In the genomic region with DNA sequence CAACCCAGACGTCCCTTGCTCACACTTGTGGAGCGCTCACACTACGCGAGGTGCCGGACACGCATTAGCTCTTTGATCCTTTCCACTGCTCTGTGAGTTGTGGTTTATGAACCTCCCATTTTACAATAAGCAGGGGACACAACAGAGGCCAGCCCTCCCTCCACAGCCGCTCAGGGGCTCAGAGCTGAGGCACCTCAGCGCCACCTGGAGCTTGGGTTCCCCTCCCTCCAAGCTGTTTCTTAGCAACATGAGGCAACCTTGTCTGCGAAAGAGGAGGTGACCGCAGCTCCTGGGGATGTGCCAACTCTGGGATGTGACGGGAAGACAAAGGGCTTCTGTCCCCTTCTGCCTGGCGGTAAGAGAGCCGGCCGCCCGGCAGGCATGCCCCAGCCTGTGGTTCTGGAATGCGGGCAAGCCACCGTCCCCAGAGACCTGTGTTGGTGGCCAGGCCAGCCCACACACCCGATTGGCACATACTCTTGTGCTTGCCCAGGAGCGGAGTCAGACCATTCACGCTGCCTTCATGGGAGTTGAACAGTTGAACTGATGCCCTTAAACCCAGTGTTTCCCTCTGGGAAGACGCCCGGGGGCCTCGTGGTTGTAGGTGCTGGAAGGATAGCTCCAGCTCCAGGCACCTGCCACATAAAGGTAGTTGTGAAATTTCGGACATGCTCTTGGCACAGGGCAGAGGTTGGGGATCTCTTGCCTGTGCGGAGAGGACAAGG, we compare ENCODE assay signal across 8 cellular contexts. TPM values are rescaled to one million over a fixed set of nuclear protein-coding genes. Genes with fewer than 3 reads are reported as not detected.
DNase-seq lines count a peak whose midpoint lies in the region; ATAC-seq and TF ChIP-seq lines count a peak whose summit lies in the region.

No MANE protein-coding gene starts in this region.

- BruUV-seq in Panc1 (replicated peaks; lab: Mats Ljungman, UMichigan) (no TSS peak), MCF 10A (replicated peaks; lab: Mats Ljungman, UMichigan) (no TSS peak)

- H3K27me3 Mint-ChIP-seq in MCF 10A (ENCODE audit: insufficient read depth, unreplicated experiment): no peaks in the 10 kb centered on the region

- no peak overlapping the region for H3K4me3 Mint-ChIP-seq in MCF 10A (ENCODE audit: unreplicated experiment)

- peak; percentile 35; the same call in 1 of the 2 replicates for ATAC-seq in Panc1
- ATAC-seq in left lung: peak; percentile 35
- ATAC-seq in aorta (ENCODE audit: low FRiP score): no peak
- ATAC-seq in HG02798 (IDR thresholded peaks at IDR 0.05; ENCODE audit: poor library complexity, unreplicated experiment): no peak
- no peak for ATAC-seq in HG03442 (IDR thresholded peaks at IDR 0.05; ENCODE audit: unreplicated experiment)

- POLR2A ChIA-PET in Panc1 (lab: Charles Lee): no interaction called here
- POLR2A ChIA-PET in MCF 10A (lab: Yijun Ruan, JAX): interaction anchor here (1.0 kb wide), 1 partner anchor 10 kb away, joined by 3 read pairs; no protein-coding TSS in a partner anchor

- H3K4me1 Mint-ChIP-seq in MCF 10A (ENCODE audit: insufficient read depth, unreplicated experiment): no peaks in the 10 kb centered on the region

- no peak overlapping the region for H3K27ac Mint-ChIP-seq in MCF 10A (ENCODE audit: low read depth, unreplicated experiment)

- H3K9me3 Mint-ChIP-seq in MCF 10A (ENCODE audit: unreplicated experiment): no peaks in the 10 kb centered on the region

- H3K27ac ChIP-seq in Panc1 (ENCODE audit: low read length) (no peak overlapping the region), left lung (peak overlapping the region in 1 of 2 donors; percentile 84), aorta (ENCODE audit: low read depth in 1 of 2, low read length in 2 of 2) (no peak overlapping the region)

- intact Hi-C loops in Panc1 (cut with micrococcal nuclease; ENCODE audit: unreplicated experiment) (no loop called here), MCF 10A (cut with micrococcal nuclease) (loop anchor here (5.0 kb wide), 1 partner anchor 53 kb away; no protein-coding TSS in a partner anchor), left lung (cut with DNase I) (no loop called here), aorta (cut with DNase I) (loop anchor here in 1 of 2 donors (5.0 kb wide), 1 partner anchor 43 kb away; the partner anchor contains the start of gene RBM38)

- H3K9me3 ChIP-seq in Panc1 (ENCODE audit: control insufficient read depth, insufficient read depth, low read depth, low read length): no peaks in the 10 kb centered on the region
- H3K9me3 ChIP-seq in left lung: no peaks in the 10 kb centered on the region
- no peaks in the 10 kb centered on the region for H3K9me3 ChIP-seq in aorta (ENCODE audit: control insufficient read depth, low read length)

- H3K36me3 Mint-ChIP-seq in MCF 10A (ENCODE audit: insufficient read depth, unreplicated experiment): peaks cover 6% of the 10 kb centered on the region

- H3K27me3 ChIP-seq in Panc1 (ENCODE audit: control insufficient read depth, insufficient read depth, low read length) (no peaks in the 10 kb centered on the region), left lung (no peaks in the 10 kb centered on the region), aorta (ENCODE audit: control insufficient read depth in 1 of 2, insufficient read depth in 2 of 2, low read length in 1 of 2) (no peaks in the 10 kb centered on the region)

- WGBS in aorta, 2 donors: 28 to 31% methylated on average over 25 of the region's 25 CpGs

- CTCF ChIA-PET in Panc1 (lab: Charles Lee): no interaction called here
- CTCF ChIA-PET in MCF 10A (lab: Yijun Ruan, JAX): interaction anchor here (0.6 to 2.8 kb wide), 4 partner anchors 14 to 63 kb away, joined by 4 to 9 read pairs (median 5); no protein-coding TSS in a partner anchor

- H3K36me3 ChIP-seq in Panc1 (ENCODE audit: control insufficient read depth, insufficient read depth, low read length): no peaks in the 10 kb centered on the region
- H3K36me3 ChIP-seq in left lung: no peaks in the 10 kb centered on the region
- H3K36me3 ChIP-seq in aorta (ENCODE audit: control insufficient read depth in 1 of 2, insufficient read depth in 2 of 2, low read length in 1 of 2): no peaks in the 10 kb centered on the region

- peak; percentile 91 for DNase-seq in COLO829 (ENCODE audit: low spot score)
- peak; percentile 24 for DNase-seq in LHCN-M2 (ENCODE audit: low read depth)
- no peak for DNase-seq in Panc1 (ENCODE audit: low read depth, low spot score)
- DNase-seq in MCF 10A (ENCODE audit: unreplicated experiment): peak; percentile 88
- DNase-seq in left lung: peak; percentile 78 to 91
- DNase-seq in aorta: peak; percentile 80 to 85

- TF ChIP-seq CTCF in Panc1 (IDR thresholded peaks at IDR 0.05) (no peak), MCF 10A (IDR thresholded peaks at IDR 0.05; ENCODE audit: unreplicated experiment) (no peak), left lung (IDR thresholded peaks at IDR 0.05) (no peak)

- H3K4me1 ChIP-seq in Panc1 (ENCODE audit: control insufficient read depth, insufficient read depth, low read length): peaks cover 6% of the 10 kb centered on the region
- peaks cover 9 to 90% of the 10 kb centered on the region in 2 donors for H3K4me1 ChIP-seq in left lung
- H3K4me1 ChIP-seq in aorta (ENCODE audit: control insufficient read depth in 1 of 2, insufficient read depth in 2 of 2, low read length in 2 of 2): peaks cover 0 to 2% of the 10 kb centered on the region in 2 donors

- in situ Hi-C loops in Panc1 (cut with HindIII; ENCODE audit: low pct_unique_long_range_greater_than_20kb, low sequenced_read_pairs): no loop called here

- no peak overlapping the region for H3K4me3 ChIP-seq in Panc1 (ENCODE audit: low read depth in 2 of 2, low read length in 2 of 2)
- no peak overlapping the region for H3K4me3 ChIP-seq in left lung
- H3K4me3 ChIP-seq in aorta (ENCODE audit: low read length in 2 of 2): no peak overlapping the region

RNA-seq across cellular contexts. Expression of gene RBM38, which starts 44.5 kb away (rescaled TPM):
- total RNA-seq in LHCN-M2 (2014; rRNA removed) (7.4 and 8.6 TPM in 2 replicates), Panc1 (2021; ENCODE audit: unreplicated experiment) (39.9 TPM), MCF 10A (2022) (5.1 and 5.8 TPM in 2 replicates), left lung (10 to 100 TPM; 17.6 to 20.0 TPM), aorta (10 to 100 TPM; 19.3 to 20.7 TPM)
- 3.9 TPM for polyA plus RNA-seq in LHCN-M2 (2012)
- polyA plus RNA-seq in Panc1 (2012; ENCODE audit: insufficient read length): 61.1 TPM
- polyA plus RNA-seq in aorta: 10 to 100 TPM in 1 of 2 donors, 1 to 10 TPM in 1; 7.3 to 14.7 TPM

Comparison
In these comparisons a context has a peak if more than half of its experiments do, and no peak if none do; other contexts are left out.
1. ATAC-seq: peak in Panc1 (single experiment) and left lung (single experiment); none in aorta (single experiment), HG02798 (single experiment) and HG03442 (single experiment).